Comparison of ENCODE assay signal across 9 cellular contexts in the genomic region with DNA sequence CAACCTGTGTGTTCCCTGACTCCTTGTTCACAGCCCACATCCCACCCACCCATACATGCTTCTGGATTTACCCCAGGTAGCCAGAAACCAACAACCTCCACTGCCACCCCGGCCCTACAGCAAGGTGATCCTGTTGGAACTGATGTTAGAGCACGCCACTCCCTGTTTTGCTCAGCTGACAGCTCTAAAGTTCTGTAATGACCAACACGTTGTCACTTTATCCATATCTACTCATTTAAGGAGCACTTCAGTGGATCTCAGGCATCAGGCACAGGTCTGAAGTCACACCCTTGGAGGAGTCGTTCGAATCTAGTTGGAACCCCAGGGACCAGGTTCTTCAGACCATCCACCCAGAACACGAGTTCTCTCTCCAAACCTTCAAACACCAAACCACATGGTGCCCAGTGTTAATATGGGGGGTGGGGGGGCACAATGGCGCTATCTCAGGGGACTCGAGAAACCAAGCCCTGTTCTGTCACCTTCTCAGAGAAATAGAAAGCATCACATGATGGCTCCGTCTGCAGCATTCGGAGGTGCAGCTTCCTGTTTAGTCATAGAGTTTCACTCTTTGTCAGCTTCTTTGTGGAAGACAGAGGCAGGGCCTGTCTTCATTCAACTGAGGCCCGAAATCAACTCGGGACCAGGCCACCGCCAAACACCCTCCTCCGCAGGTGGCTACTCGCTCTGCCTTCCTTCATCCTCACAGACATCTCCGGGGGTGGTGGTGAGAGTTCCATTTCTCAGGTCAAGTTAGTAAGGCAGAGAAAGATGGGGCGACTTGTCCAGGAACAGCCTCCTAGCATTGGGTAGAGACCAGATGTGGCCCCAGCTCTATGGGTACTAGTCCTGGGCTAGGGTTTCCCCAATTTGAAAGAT.
DNase-seq lines count a peak whose midpoint lies in the region; ATAC-seq, FAIRE-seq and TF ChIP-seq lines count a peak whose summit lies in the region.
"Had no signal": no experiment of that assay in that cellular context is flagged by ENCODE, and none has a peak within 500 bp of the region (broad histone marks: within the 10 kb centered on the region; RNA-seq: fewer than 3 reads in every experiment).

No MANE protein-coding gene starts in this region.

- H3K4me1 Mint-ChIP-seq in activated T-helper 2 cell treated with anti-CD3 and anti-CD28 coated beads, Interferon-gamma antibody, Interleukin-2, Interleukin-4, amounts not matched to agents 10 μg/mL and 5 μg/mL and 100 μg/mL, durations not matched to agents 14 hours and 24 hours and 36 hours (ENCODE audit: low read depth), result peaks cover 78% of the 10 kb centered on the region

- peak overlapping the region; percentile 95 for H3K27ac Mint-ChIP-seq in activated T-helper 2 cell treated with anti-CD3 and anti-CD28 coated beads, Interferon-gamma antibody, Interleukin-2, Interleukin-4, amounts not matched to agents 10 μg/mL and 5 μg/mL and 100 μg/mL, durations not matched to agents 14 hours and 24 hours and 36 hours
- H3K27ac Mint-ChIP-seq: brain had no signal

- ATAC-seq in GM21526 (IDR thresholded peaks at IDR 0.05; ENCODE audit: low FRiP score, unreplicated experiment), result peak; percentile 64

- H3K9me3 Mint-ChIP-seq in activated T-helper 2 cell treated with anti-CD3 and anti-CD28 coated beads, Interferon-gamma antibody, Interleukin-2, Interleukin-4, amounts not matched to agents 10 μg/mL and 5 μg/mL and 100 μg/mL, durations not matched to agents 14 hours and 24 hours and 36 hours, result no peaks in the 10 kb centered on the region
- H3K9me3 Mint-ChIP-seq: brain had no signal

- no peak for TF ChIP-seq CTCF in D721Med (IDR thresholded peaks at IDR 0.05; ENCODE audit: insufficient read depth, missing control alignments)

- DNase-seq in COLO829 (ENCODE audit: low spot score) (peak; percentile 67), M059J (ENCODE audit: low read depth) (peak; percentile 19), GF-D8 (lab: John Stamatoyannopoulos, UW) (no peak), G401 (ENCODE audit: low spot score) (no peak), D721Med (ENCODE audit: insufficient read length, low spot score) (no peak)
- peak; percentile 73 for DNase-seq in activated T-helper 2 cell treated with anti-CD3 and anti-CD28 coated beads, Interferon-gamma antibody, Interleukin-2, Interleukin-4, amounts not matched to agents 10 μg/mL and 5 μg/mL and 100 μg/mL, durations not matched to agents 14 hours and 24 hours and 36 hours (ENCODE audit: low spot score)
- DNase-seq in stimulated activated CD4-positive, alpha-beta T cell treated with anti-CD3 and anti-CD28 coated beads, Interleukin-1b, Interleukin-23, amount 100 ng/mL, for 4 hours (ENCODE audit: low read depth in 2 of 2), result peak; percentile 39 to 58

- peak overlapping the region; percentile 63 for H3K4me3 Mint-ChIP-seq in activated T-helper 2 cell treated with anti-CD3 and anti-CD28 coated beads, Interferon-gamma antibody, Interleukin-2, Interleukin-4, amounts not matched to agents 10 μg/mL and 5 μg/mL and 100 μg/mL, durations not matched to agents 14 hours and 24 hours and 36 hours (ENCODE audit: low read depth)
- H3K4me3 Mint-ChIP-seq: brain had no signal

- intact Hi-C loops in activated T-helper 2 cell treated with anti-CD3 and anti-CD28 coated beads, Interferon-gamma antibody, Interleukin-2, Interleukin-4, amounts not matched to agents 10 μg/mL and 5 μg/mL and 100 μg/mL, durations not matched to agents 14 hours and 24 hours and 36 hours (cut with micrococcal nuclease), result loop anchor here (1.0 to 5.0 kb wide), 6 partner anchors 12 to 317 kb away; no protein-coding TSS in a partner anchor

- in situ Hi-C loops in G401 (cut with HindIII; ENCODE audit: low sequenced_read_pairs), result no loop called here

- H3K36me3 Mint-ChIP-seq in activated T-helper 2 cell treated with anti-CD3 and anti-CD28 coated beads, Interferon-gamma antibody, Interleukin-2, Interleukin-4, amounts not matched to agents 10 μg/mL and 5 μg/mL and 100 μg/mL, durations not matched to agents 14 hours and 24 hours and 36 hours (ENCODE audit: low read depth), result peaks cover 86% of the 10 kb centered on the region
- H3K36me3 Mint-ChIP-seq: brain had no signal

- FAIRE-seq in D721Med (lab: Jason Lieb, UNC), result no peak

- no peaks in the 10 kb centered on the region for H3K27me3 Mint-ChIP-seq in activated T-helper 2 cell treated with anti-CD3 and anti-CD28 coated beads, Interferon-gamma antibody, Interleukin-2, Interleukin-4, amounts not matched to agents 10 μg/mL and 5 μg/mL and 100 μg/mL, durations not matched to agents 14 hours and 24 hours and 36 hours (ENCODE audit: low read depth)

Comparison
In these comparisons a context has a peak if more than half of its experiments do, and no peak if none do; other contexts are left out.
1. DNase-seq: peak in COLO829 (single experiment), M059J (single experiment), activated T-helper 2 cell treated with anti-CD3 and anti-CD28 coated beads, Interferon-gamma antibody, Interleukin-2, Interleukin-4, amounts not matched to agents 10 μg/mL and 5 μg/mL and 100 μg/mL, durations not matched to agents 14 hours and 24 hours and 36 hours (single experiment) and stimulated activated CD4-positive, alpha-beta T cell treated with anti-CD3 and anti-CD28 coated beads, Interleukin-1b, Interleukin-23, amount 100 ng/mL, for 4 hours (2 of 2); none in GF-D8 (single experiment), G401 (single experiment) and D721Med (single experiment).